7 cellular contexts compared by ENCODE assay signal in the genomic region with DNA sequence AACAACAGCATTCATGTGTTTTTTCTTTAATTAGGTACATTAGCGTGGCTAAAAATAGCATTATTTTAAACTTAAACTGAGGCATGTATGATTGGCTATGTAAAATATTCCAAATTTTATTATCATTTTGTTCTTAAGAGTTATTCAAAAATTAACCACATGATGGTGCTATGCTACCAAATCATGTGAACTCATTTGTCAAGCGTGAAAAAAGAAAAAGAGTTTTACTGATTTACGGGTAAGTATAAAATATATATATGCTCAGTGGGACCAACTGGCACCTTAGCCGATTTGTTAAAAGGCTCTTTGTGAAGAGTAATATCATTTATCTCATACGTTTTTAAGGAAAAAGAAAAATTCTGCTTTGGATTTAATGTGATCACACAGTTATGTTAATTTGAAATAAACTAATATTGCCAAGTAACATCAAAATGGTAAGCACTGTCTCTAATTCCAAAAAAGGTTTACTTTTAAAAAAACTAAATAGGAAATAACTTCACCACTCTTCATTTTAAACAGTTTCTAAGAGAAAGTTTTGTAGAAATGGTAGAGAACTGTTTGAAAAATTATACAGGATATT.
DNase-seq lines count a peak whose midpoint lies in the region; ATAC-seq and TF ChIP-seq lines count a peak whose summit lies in the region.

No MANE protein-coding gene starts in this region.

- H3K36me3 ChIP-seq in brain microvascular endothelial cell (replicated peaks) (no peaks in the 10 kb centered on the region), osteoblast (ENCODE audit: insufficient read depth, low read length) (no peaks in the 10 kb centered on the region), esophagus muscularis mucosa (no peaks in the 10 kb centered on the region)

- intact Hi-C loops in esophagus muscularis mucosa (cut with DNase I), result no loop called here

- WGBS in esophagus muscularis mucosa, result 23% methylated on average over 5 of the region's 5 CpGs

- H3K27ac ChIP-seq in brain microvascular endothelial cell, result no peak overlapping the region
- H3K27ac ChIP-seq in osteoblast (ENCODE audit: low read depth, low read length), result no peak overlapping the region
- H3K27ac ChIP-seq in esophagus muscularis mucosa (replicated peaks in 1 of 4), result no peak overlapping the region

- H3K27me3 ChIP-seq in brain microvascular endothelial cell (replicated peaks) (no peaks in the 10 kb centered on the region), osteoblast (ENCODE audit: insufficient read depth, low read length) (no peaks in the 10 kb centered on the region), esophagus muscularis mucosa (no peaks in the 10 kb centered on the region)

- TF ChIP-seq POLR2A in esophagus muscularis mucosa (IDR thresholded peaks at IDR 0.05; ENCODE audit: low read depth), result no peak

- in situ Hi-C loops in brain microvascular endothelial cell (cut with HindIII; ENCODE audit: low pct_ligation_motif_present, low sequenced_read_pairs), result no loop called here

- H4K20me1 ChIP-seq in osteoblast (ENCODE audit: insufficient read depth, low read length), result no peaks in the 10 kb centered on the region

- no peak for TF ChIP-seq EP300 in esophagus muscularis mucosa (IDR thresholded peaks at IDR 0.05)

- DNase-seq in NAMALWA (ENCODE audit: low spot score) (peak; percentile 50), brain microvascular endothelial cell (no peak), osteoblast (ENCODE audit: insufficient read length, low spot score, missing footprints) (no peak), midbrain (lab: John Stamatoyannopoulos, UW) (no peak), esophagus muscularis mucosa (ENCODE audit: extremely low spot score) (no peak)

- H3K9me3 ChIP-seq in osteoblast (ENCODE audit: low read depth, low read length) (no peaks in the 10 kb centered on the region), esophagus muscularis mucosa (no peaks in the 10 kb centered on the region)

- H2AFZ ChIP-seq in osteoblast (ENCODE audit: low read length), result no peak overlapping the region

- TF ChIP-seq CTCF in GM12873 (IDR thresholded peaks at IDR 0.05; ENCODE audit: insufficient read depth, low read depth, low read length, missing control alignments), result peak; percentile 26
- TF ChIP-seq CTCF in brain microvascular endothelial cell (IDR thresholded peaks at IDR 0.05; ENCODE audit: low read depth, low read length, missing control alignments), result peak; percentile 30
- TF ChIP-seq CTCF in osteoblast (IDR thresholded peaks at IDR 0.05; ENCODE audit: extremely low read depth, low read depth, low read length), result peak; percentile 42
- TF ChIP-seq CTCF in esophagus muscularis mucosa (IDR thresholded peaks at IDR 0.05), result peak in 1 of 3 experiments; percentile 35

- H3K4me3 ChIP-seq in brain microvascular endothelial cell (ENCODE audit: low read depth, low read length) (no peak overlapping the region), osteoblast (ENCODE audit: insufficient read depth, low read length) (no peak overlapping the region), esophagus muscularis mucosa (no peak overlapping the region)

- no peaks in the 10 kb centered on the region for H3K79me2 ChIP-seq in osteoblast (ENCODE audit: insufficient read depth, low read length)

- no peak overlapping the region for H3K4me2 ChIP-seq in osteoblast (ENCODE audit: insufficient read depth, low read length)

- no peak for ATAC-seq in GM21367 (IDR thresholded peaks at IDR 0.05; ENCODE audit: unreplicated experiment)

- H3K4me1 ChIP-seq in osteoblast (ENCODE audit: insufficient read depth, low read length) (no peaks in the 10 kb centered on the region), esophagus muscularis mucosa (no peaks in the 10 kb centered on the region)
